2 cellular contexts compared by ENCODE assay signal in genomic region chr2:9985531-9985930, GRCh38.
TF ChIP-seq lines count a peak whose summit lies in the region.

No MANE protein-coding gene starts in this region.

TF ChIP-seq in liver, 16 proteins besides CTCF, POLR2A, EP300 and RAD21:
- TF ChIP-seq HNF4A (conservative IDR thresholded peaks at IDR 0.05) (no peak), SP1 (IDR thresholded peaks at IDR 0.05) (no peak), FOXA1 (IDR thresholded peaks at IDR 0.05) (no peak), TAF1 (conservative IDR thresholded peaks at IDR 0.05) (no peak), YY1 (IDR thresholded peaks at IDR 0.05) (no peak), EGR1 (IDR thresholded peaks at IDR 0.05; ENCODE audit: low read depth in 2 of 2) (no peak), GABPA (IDR thresholded peaks at IDR 0.05 in 1 of 2, conservative IDR thresholded peaks at IDR 0.05 in 1 of 2) (no peak), NR2F2 (IDR thresholded peaks at IDR 0.05) (no peak), HNF4G (IDR thresholded peaks at IDR 0.05) (no peak), JUND (IDR thresholded peaks at IDR 0.05) (no peak), FOXA2 (IDR thresholded peaks at IDR 0.05) (no peak), RXRA (IDR thresholded peaks at IDR 0.05) (no peak)
- TF ChIP-seq, protein P1, sequence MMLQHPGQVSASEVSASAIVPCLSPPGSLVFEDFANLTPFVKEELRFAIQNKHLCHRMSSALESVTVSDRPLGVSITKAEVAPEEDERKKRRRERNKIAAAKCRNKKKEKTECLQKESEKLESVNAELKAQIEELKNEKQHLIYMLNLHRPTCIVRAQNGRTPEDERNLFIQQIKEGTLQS (IDR thresholded peaks at IDR 0.05), result no peak
- TF ChIP-seq, protein P2, sequence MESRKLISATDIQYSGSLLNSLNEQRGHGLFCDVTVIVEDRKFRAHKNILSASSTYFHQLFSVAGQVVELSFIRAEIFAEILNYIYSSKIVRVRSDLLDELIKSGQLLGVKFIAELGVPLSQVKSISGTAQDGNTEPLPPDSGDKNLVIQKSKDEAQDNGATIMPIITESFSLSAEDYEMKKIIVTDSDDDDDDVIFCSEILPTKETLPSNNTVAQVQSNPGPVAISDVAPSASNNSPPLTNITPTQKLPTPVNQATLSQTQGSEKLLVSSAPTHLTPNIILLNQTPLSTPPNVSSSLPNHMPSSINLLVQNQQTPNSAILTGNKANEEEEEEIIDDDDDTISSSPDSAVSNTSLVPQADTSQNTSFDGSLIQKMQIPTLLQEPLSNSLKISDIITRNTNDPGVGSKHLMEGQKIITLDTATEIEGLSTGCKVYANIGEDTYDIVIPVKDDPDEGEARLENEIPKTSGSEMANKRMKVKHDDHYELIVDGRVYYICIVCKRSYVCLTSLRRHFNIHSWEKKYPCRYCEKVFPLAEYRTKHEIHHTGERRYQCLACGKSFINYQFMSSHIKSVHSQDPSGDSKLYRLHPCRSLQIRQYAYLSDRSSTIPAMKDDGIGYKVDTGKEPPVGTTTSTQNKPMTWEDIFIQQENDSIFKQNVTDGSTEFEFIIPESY (IDR thresholded peaks at IDR 0.05), result no peak
- TF ChIP-seq, protein P3, sequence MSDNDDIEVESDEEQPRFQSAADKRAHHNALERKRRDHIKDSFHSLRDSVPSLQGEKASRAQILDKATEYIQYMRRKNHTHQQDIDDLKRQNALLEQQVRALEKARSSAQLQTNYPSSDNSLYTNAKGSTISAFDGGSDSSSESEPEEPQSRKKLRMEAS (IDR thresholded peaks at IDR 0.05), result no peak
- TF ChIP-seq, protein P4, sequence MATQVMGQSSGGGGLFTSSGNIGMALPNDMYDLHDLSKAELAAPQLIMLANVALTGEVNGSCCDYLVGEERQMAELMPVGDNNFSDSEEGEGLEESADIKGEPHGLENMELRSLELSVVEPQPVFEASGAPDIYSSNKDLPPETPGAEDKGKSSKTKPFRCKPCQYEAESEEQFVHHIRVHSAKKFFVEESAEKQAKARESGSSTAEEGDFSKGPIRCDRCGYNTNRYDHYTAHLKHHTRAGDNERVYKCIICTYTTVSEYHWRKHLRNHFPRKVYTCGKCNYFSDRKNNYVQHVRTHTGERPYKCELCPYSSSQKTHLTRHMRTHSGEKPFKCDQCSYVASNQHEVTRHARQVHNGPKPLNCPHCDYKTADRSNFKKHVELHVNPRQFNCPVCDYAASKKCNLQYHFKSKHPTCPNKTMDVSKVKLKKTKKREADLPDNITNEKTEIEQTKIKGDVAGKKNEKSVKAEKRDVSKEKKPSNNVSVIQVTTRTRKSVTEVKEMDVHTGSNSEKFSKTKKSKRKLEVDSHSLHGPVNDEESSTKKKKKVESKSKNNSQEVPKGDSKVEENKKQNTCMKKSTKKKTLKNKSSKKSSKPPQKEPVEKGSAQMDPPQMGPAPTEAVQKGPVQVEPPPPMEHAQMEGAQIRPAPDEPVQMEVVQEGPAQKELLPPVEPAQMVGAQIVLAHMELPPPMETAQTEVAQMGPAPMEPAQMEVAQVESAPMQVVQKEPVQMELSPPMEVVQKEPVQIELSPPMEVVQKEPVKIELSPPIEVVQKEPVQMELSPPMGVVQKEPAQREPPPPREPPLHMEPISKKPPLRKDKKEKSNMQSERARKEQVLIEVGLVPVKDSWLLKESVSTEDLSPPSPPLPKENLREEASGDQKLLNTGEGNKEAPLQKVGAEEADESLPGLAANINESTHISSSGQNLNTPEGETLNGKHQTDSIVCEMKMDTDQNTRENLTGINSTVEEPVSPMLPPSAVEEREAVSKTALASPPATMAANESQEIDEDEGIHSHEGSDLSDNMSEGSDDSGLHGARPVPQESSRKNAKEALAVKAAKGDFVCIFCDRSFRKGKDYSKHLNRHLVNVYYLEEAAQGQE (IDR thresholded peaks at IDR 0.05), result no peak

TF ChIP-seq in HepG2, 621 proteins besides CTCF, POLR2A, EP300 and RAD21:
- TF ChIP-seq ZKSCAN8 (CRISPR knock-in tag; IDR thresholded peaks at IDR 0.05; ENCODE audit: borderline replicate concordance) (no peak), KAT7 (CRISPR knock-in tag; IDR thresholded peaks at IDR 0.05; ENCODE audit: borderline replicate concordance) (no peak), RCOR2 (CRISPR knock-in tag; IDR thresholded peaks at IDR 0.05) (no peak), ZNF180 (CRISPR knock-in tag; IDR thresholded peaks at IDR 0.05; ENCODE audit: borderline replicate concordance, low read depth) (no peak), ZNF143 (CRISPR knock-in tag; IDR thresholded peaks at IDR 0.05) (no peak), ZNF335 (CRISPR knock-in tag; IDR thresholded peaks at IDR 0.05) (no peak), SP1 (IDR thresholded peaks at IDR 0.05) (no peak), SP1 (CRISPR knock-in tag; IDR thresholded peaks at IDR 0.05) (no peak), XRCC5 (optimal IDR thresholded peaks at IDR 0.05; ENCODE audit: low read length) (no peak), ZNF703 (CRISPR knock-in tag; IDR thresholded peaks at IDR 0.05; ENCODE audit: borderline replicate concordance) (no peak), ZNF891 (CRISPR knock-in tag; IDR thresholded peaks at IDR 0.05) (no peak), NFKB2 (CRISPR knock-in tag; IDR thresholded peaks at IDR 0.05; ENCODE audit: borderline replicate concordance) (no peak)
- TF ChIP-seq, protein P5, sequence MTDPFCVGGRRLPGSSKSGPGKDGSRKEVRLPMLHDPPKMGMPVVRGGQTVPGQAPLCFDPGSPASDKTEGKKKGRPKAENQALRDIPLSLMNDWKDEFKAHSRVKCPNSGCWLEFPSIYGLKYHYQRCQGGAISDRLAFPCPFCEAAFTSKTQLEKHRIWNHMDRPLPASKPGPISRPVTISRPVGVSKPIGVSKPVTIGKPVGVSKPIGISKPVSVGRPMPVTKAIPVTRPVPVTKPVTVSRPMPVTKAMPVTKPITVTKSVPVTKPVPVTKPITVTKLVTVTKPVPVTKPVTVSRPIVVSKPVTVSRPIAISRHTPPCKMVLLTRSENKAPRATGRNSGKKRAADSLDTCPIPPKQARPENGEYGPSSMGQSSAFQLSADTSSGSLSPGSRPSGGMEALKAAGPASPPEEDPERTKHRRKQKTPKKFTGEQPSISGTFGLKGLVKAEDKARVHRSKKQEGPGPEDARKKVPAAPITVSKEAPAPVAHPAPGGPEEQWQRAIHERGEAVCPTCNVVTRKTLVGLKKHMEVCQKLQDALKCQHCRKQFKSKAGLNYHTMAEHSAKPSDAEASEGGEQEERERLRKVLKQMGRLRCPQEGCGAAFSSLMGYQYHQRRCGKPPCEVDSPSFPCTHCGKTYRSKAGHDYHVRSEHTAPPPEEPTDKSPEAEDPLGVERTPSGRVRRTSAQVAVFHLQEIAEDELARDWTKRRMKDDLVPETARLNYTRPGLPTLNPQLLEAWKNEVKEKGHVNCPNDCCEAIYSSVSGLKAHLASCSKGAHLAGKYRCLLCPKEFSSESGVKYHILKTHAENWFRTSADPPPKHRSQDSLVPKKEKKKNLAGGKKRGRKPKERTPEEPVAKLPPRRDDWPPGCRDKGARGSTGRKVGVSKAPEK (CRISPR knock-in tag; IDR thresholded peaks at IDR 0.05; ENCODE audit: borderline replicate concordance), result no peak
- TF ChIP-seq, protein P6, sequence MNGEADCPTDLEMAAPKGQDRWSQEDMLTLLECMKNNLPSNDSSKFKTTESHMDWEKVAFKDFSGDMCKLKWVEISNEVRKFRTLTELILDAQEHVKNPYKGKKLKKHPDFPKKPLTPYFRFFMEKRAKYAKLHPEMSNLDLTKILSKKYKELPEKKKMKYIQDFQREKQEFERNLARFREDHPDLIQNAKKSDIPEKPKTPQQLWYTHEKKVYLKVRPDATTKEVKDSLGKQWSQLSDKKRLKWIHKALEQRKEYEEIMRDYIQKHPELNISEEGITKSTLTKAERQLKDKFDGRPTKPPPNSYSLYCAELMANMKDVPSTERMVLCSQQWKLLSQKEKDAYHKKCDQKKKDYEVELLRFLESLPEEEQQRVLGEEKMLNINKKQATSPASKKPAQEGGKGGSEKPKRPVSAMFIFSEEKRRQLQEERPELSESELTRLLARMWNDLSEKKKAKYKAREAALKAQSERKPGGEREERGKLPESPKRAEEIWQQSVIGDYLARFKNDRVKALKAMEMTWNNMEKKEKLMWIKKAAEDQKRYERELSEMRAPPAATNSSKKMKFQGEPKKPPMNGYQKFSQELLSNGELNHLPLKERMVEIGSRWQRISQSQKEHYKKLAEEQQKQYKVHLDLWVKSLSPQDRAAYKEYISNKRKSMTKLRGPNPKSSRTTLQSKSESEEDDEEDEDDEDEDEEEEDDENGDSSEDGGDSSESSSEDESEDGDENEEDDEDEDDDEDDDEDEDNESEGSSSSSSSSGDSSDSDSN (CRISPR knock-in tag; IDR thresholded peaks at IDR 0.05), result no peak
TF ChIP-seq in HepG2: peak in this region for 0.
